Comparison of ENCODE assay signal across 8 cellular contexts in the genomic region with DNA sequence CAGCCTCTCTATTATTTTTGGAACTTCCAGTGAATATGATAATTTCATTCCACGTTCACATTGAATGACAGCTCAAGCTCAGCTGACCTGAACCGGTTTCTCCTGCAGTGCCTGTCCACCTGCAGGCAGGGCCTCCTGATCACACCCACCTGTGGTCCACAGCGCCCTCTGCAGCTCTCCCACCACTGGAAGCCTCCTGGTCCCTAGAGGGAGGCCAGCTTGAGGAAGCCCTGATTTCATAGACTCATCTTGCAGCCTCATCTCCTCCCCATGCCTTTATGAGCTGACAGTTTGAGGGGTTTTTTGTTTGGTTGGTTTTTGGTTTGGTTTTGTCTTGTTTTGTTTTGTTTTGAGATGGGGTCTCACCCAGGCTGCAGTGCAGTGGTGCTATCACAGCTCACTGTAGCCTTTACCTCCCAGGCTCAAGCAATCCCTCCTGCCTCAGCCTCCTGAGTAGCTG. TPM values are rescaled to one million over a fixed set of nuclear protein-coding genes. Genes with fewer than 3 reads are reported as not detected.
DNase-seq lines count a peak whose midpoint lies in the region; ATAC-seq and TF ChIP-seq lines count a peak whose summit lies in the region.

No MANE protein-coding gene starts in this region.

- peak; percentile 63 for DNase-seq in activated T-cell treated with anti-CD3 and anti-CD28 coated beads, Interleukin-2, amount 50 U/mL, for 1 hour
- DNase-seq in activated T-cell treated with anti-CD3 and anti-CD28 coated beads for 4 hours (no peak), NCI-H128 (lab: John Stamatoyannopoulos, UW; ENCODE audit: unreplicated experiment) (peak; percentile 50), UCSD-AML1 (lab: John Stamatoyannopoulos, UW; ENCODE audit: unreplicated experiment) (peak; percentile 68), neural progenitor cell (ENCODE audit: low spot score) (peak; percentile 78), cerebellum (ENCODE audit: low spot score) (no peak), NCI-H1048 (lab: John Stamatoyannopoulos, UW) (no peak)
- DNase-seq in effector memory CD8-positive, alpha-beta T cell = peak; percentile 42 to 55 (median 49)

- peak; percentile 31 for ATAC-seq in effector memory CD8-positive, alpha-beta T cell (replicated peaks)

- H3K9me3 ChIP-seq in neural progenitor cell (ENCODE audit: low read depth) = no peaks in the 10 kb centered on the region

- H2AFZ ChIP-seq in neural progenitor cell (replicated peaks) = no peak overlapping the region

- no peak overlapping the region for H3K9ac ChIP-seq in neural progenitor cell

- H3K4me3 Mint-ChIP-seq in effector memory CD8-positive, alpha-beta T cell = no peak overlapping the region
- H3K4me3 Mint-ChIP-seq in neural progenitor cell = no peak overlapping the region

- no peak overlapping the region for H3K4me2 ChIP-seq in neural progenitor cell

- peaks cover 22% of the 10 kb centered on the region for H3K79me2 ChIP-seq in neural progenitor cell (ENCODE audit: low read depth)

- H3K27ac Mint-ChIP-seq in effector memory CD8-positive, alpha-beta T cell = no peak overlapping the region
- no peak overlapping the region for H3K27ac Mint-ChIP-seq in neural progenitor cell

- H3K4me1 ChIP-seq in neural progenitor cell = no peaks in the 10 kb centered on the region

- no peaks in the 10 kb centered on the region for H3K9me3 Mint-ChIP-seq in effector memory CD8-positive, alpha-beta T cell
- H3K9me3 Mint-ChIP-seq in neural progenitor cell = no peaks in the 10 kb centered on the region

- H3F3A ChIP-seq in neural progenitor cell (ENCODE audit: low read depth) = no peaks in the 10 kb centered on the region

- no peak overlapping the region for H3K4me3 ChIP-seq in neural progenitor cell

- TF ChIP-seq CTCF in neural progenitor cell (IDR thresholded peaks at IDR 0.05) = peak; percentile 69

- peaks cover 2% of the 10 kb centered on the region for H3K36me3 Mint-ChIP-seq in effector memory CD8-positive, alpha-beta T cell (ENCODE audit: insufficient read depth)
- no peaks in the 10 kb centered on the region for H3K36me3 Mint-ChIP-seq in neural progenitor cell

- H3K27me3 ChIP-seq in neural progenitor cell = peaks cover 30% of the 10 kb centered on the region

- no peaks in the 10 kb centered on the region for H4K20me1 ChIP-seq in neural progenitor cell (ENCODE audit: low read depth)

- no peaks in the 10 kb centered on the region for H3K36me3 ChIP-seq in neural progenitor cell

- peaks cover 10 to 13% of the 10 kb centered on the region in 2 donors for H3K4me1 Mint-ChIP-seq in effector memory CD8-positive, alpha-beta T cell (ENCODE audit: low read depth in 2 of 2)
- H3K4me1 Mint-ChIP-seq in neural progenitor cell = peaks cover 9% of the 10 kb centered on the region

- H3K27me3 Mint-ChIP-seq in effector memory CD8-positive, alpha-beta T cell = no peaks in the 10 kb centered on the region
- H3K27me3 Mint-ChIP-seq in neural progenitor cell (ENCODE audit: insufficient read depth, low read depth) = peaks cover 2% of the 10 kb centered on the region

- H3K27ac ChIP-seq in neural progenitor cell = no peak overlapping the region

RNA-seq across cellular contexts. Expression of a gene that starts 29.9 kb away (rescaled TPM):
- total RNA-seq in neural progenitor cell (ENCODE audit: low replicate concordance) = 5,397 and 9,030 TPM in 2 replicates
- 17,703 TPM for total RNA-seq in cerebellum

RNA-seq across cellular contexts. Expression of a gene that starts 46.3 kb away (rescaled TPM):
- 2.8 and 4.0 TPM in 2 replicates for total RNA-seq in neural progenitor cell (ENCODE audit: low replicate concordance)
- 17.0 TPM for total RNA-seq in cerebellum

RNA-seq across cellular contexts. Expression of a gene that starts 56.0 kb away (rescaled TPM):
- total RNA-seq in neural progenitor cell (ENCODE audit: low replicate concordance) (16.9 and 45.2 TPM in 2 replicates), cerebellum (30.7 TPM)

Comparison
In these comparisons a context has a peak if more than half of its experiments do, and no peak if none do; other contexts are left out.
1. DNase-seq: peak in activated T-cell treated with anti-CD3 and anti-CD28 coated beads, Interleukin-2, amount 50 U/mL, for 1 hour (single experiment), NCI-H128 (single experiment), UCSD-AML1 (single experiment), effector memory CD8-positive, alpha-beta T cell (3 of 3) and neural progenitor cell (single experiment); none in activated T-cell treated with anti-CD3 and anti-CD28 coated beads for 4 hours (single experiment), cerebellum (single experiment) and NCI-H1048 (single experiment).